In genomic region chr18:36067118-36067957, GRCh38 we compare ENCODE assay signal across 1 cellular context.
TF ChIP-seq lines count a peak whose summit lies in the region.

A gene with protein sequence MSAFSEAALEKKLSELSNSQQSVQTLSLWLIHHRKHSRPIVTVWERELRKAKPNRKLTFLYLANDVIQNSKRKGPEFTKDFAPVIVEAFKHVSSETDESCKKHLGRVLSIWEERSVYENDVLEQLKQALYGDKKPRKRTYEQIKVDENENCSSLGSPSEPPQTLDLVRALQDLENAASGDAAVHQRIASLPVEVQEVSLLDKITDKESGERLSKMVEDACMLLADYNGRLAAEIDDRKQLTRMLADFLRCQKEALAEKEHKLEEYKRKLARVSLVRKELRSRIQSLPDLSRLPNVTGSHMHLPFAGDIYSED (minus strand): TSS chr18:36067559. CDS start chr18:36067404, 155 bp downstream.

TF ChIP-seq in GM12878, 131 proteins besides CTCF, POLR2A, EP300 and RAD21 (continued from another document and continues in another):
- TF ChIP-seq, protein P1, sequence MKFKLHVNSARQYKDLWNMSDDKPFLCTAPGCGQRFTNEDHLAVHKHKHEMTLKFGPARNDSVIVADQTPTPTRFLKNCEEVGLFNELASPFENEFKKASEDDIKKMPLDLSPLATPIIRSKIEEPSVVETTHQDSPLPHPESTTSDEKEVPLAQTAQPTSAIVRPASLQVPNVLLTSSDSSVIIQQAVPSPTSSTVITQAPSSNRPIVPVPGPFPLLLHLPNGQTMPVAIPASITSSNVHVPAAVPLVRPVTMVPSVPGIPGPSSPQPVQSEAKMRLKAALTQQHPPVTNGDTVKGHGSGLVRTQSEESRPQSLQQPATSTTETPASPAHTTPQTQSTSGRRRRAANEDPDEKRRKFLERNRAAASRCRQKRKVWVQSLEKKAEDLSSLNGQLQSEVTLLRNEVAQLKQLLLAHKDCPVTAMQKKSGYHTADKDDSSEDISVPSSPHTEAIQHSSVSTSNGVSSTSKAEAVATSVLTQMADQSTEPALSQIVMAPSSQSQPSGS (IDR thresholded peaks at IDR 0.05; ENCODE audit: low read length), result no peak
- TF ChIP-seq YBX1 (IDR thresholded peaks at IDR 0.05) (no peak), POU2F2 (IDR thresholded peaks at IDR 0.05; ENCODE audit: borderline replicate concordance, low read depth, low read length) (peak; percentile 23; the same call in 1 of the 3 replicates), RBBP5 (conservative IDR thresholded peaks at IDR 0.05) (no peak), NR2C1 (IDR thresholded peaks at IDR 0.05) (no peak), ESRRA (IDR thresholded peaks at IDR 0.05; ENCODE audit: low read length) (no peak), CEBPZ (IDR thresholded peaks at IDR 0.05; ENCODE audit: low read depth, low read length) (no peak), ZBTB4 (CRISPR knock-in tag; IDR thresholded peaks at IDR 0.05) (no peak), IRF4 (IDR thresholded peaks at IDR 0.05; ENCODE audit: low read depth, low read length) (0 out of 2 replicates have a peak, but pooled peaks have one; percentile 38), PAX5 (IDR thresholded peaks at IDR 0.05; ENCODE audit: borderline replicate concordance, low read depth, low read length) (no peak; the same call in 1 of the 2 replicates), WRNIP1 (IDR thresholded peaks at IDR 0.05; ENCODE audit: borderline replicate concordance, low read depth, low read length) (no peak), MTA2 (IDR thresholded peaks at IDR 0.05; ENCODE audit: low read depth) (no peak; the same call in 1 of the 2 replicates), NFXL1 (IDR thresholded peaks at IDR 0.05; ENCODE audit: borderline replicate concordance) (no peak), SUPT20H (IDR thresholded peaks at IDR 0.05; ENCODE audit: borderline replicate concordance, control insufficient read depth, low read depth, low read length) (no peak), GATAD2B (conservative IDR thresholded peaks at IDR 0.05; ENCODE audit: low read depth) (peak; percentile 80), NRF1 (conservative IDR thresholded peaks at IDR 0.05; ENCODE audit: low read depth, low read length) (no peak), SKIL (IDR thresholded peaks at IDR 0.05; ENCODE audit: low read depth, poor library complexity, severe bottlenecking) (no peak), BRCA1 (IDR thresholded peaks at IDR 0.05; ENCODE audit: low read depth, low read length) (peak; percentile 53; the same call in 1 of the 2 replicates), ATF7 (IDR thresholded peaks at IDR 0.05; ENCODE audit: low read depth) (peak; percentile 96), ZSCAN29 (IDR thresholded peaks at IDR 0.05) (no peak), MEF2A (IDR thresholded peaks at IDR 0.05; ENCODE audit: insufficient read depth, low read depth, low read length) (no peak), BHLHE40 (IDR thresholded peaks at IDR 0.05; ENCODE audit: borderline replicate concordance in 1 of 2, low read depth in 2 of 2, low read length in 1 of 2) (peak in 1 of 2 experiments; percentile 72; a peak in 2 of 4 replicates), NFYA (IDR thresholded peaks at IDR 0.05; ENCODE audit: borderline replicate concordance, low read depth, low read length) (no peak), CREM (IDR thresholded peaks at IDR 0.05; ENCODE audit: low read depth) (peak; percentile 95), CBFB (IDR thresholded peaks at IDR 0.05; ENCODE audit: low read depth) (0 out of 2 replicates have a peak, but pooled peaks have one; percentile 19), MXI1 (IDR thresholded peaks at IDR 0.05; ENCODE audit: low read depth, low read length) (peak; percentile 86), CBX3 (IDR thresholded peaks at IDR 0.05; ENCODE audit: borderline replicate concordance, low read depth) (no peak), SMC3 (IDR thresholded peaks at IDR 0.05; ENCODE audit: borderline replicate concordance, low read length) (no peak)
- TF ChIP-seq, protein P2, sequence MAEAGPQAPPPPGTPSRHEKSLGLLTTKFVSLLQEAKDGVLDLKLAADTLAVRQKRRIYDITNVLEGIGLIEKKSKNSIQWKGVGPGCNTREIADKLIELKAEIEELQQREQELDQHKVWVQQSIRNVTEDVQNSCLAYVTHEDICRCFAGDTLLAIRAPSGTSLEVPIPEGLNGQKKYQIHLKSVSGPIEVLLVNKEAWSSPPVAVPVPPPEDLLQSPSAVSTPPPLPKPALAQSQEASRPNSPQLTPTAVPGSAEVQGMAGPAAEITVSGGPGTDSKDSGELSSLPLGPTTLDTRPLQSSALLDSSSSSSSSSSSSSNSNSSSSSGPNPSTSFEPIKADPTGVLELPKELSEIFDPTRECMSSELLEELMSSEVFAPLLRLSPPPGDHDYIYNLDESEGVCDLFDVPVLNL (IDR thresholded peaks at IDR 0.05; ENCODE audit: low read depth, low read length), result no peak
- TF ChIP-seq, protein P3, sequence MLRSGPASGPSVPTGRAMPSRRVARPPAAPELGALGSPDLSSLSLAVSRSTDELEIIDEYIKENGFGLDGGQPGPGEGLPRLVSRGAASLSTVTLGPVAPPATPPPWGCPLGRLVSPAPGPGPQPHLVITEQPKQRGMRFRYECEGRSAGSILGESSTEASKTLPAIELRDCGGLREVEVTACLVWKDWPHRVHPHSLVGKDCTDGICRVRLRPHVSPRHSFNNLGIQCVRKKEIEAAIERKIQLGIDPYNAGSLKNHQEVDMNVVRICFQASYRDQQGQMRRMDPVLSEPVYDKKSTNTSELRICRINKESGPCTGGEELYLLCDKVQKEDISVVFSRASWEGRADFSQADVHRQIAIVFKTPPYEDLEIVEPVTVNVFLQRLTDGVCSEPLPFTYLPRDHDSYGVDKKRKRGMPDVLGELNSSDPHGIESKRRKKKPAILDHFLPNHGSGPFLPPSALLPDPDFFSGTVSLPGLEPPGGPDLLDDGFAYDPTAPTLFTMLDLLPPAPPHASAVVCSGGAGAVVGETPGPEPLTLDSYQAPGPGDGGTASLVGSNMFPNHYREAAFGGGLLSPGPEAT (IDR thresholded peaks at IDR 0.05; ENCODE audit: low read depth), result 0 out of 2 replicates have a peak, but pooled peaks have one; percentile 32
- TF ChIP-seq, protein P4, sequence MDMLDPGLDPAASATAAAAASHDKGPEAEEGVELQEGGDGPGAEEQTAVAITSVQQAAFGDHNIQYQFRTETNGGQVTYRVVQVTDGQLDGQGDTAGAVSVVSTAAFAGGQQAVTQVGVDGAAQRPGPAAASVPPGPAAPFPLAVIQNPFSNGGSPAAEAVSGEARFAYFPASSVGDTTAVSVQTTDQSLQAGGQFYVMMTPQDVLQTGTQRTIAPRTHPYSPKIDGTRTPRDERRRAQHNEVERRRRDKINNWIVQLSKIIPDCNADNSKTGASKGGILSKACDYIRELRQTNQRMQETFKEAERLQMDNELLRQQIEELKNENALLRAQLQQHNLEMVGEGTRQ (IDR thresholded peaks at IDR 0.05; ENCODE audit: borderline replicate concordance, low read depth, low read length), result no peak
- TF ChIP-seq, protein P5, sequence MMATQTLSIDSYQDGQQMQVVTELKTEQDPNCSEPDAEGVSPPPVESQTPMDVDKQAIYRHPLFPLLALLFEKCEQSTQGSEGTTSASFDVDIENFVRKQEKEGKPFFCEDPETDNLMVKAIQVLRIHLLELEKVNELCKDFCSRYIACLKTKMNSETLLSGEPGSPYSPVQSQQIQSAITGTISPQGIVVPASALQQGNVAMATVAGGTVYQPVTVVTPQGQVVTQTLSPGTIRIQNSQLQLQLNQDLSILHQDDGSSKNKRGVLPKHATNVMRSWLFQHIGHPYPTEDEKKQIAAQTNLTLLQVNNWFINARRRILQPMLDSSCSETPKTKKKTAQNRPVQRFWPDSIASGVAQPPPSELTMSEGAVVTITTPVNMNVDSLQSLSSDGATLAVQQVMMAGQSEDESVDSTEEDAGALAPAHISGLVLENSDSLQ (IDR thresholded peaks at IDR 0.05), result no peak; the same call in 1 of the 2 replicates
- TF ChIP-seq, protein P6, sequence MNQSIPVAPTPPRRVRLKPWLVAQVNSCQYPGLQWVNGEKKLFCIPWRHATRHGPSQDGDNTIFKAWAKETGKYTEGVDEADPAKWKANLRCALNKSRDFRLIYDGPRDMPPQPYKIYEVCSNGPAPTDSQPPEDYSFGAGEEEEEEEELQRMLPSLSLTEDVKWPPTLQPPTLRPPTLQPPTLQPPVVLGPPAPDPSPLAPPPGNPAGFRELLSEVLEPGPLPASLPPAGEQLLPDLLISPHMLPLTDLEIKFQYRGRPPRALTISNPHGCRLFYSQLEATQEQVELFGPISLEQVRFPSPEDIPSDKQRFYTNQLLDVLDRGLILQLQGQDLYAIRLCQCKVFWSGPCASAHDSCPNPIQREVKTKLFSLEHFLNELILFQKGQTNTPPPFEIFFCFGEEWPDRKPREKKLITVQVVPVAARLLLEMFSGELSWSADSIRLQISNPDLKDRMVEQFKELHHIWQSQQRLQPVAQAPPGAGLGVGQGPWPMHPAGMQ (IDR thresholded peaks at IDR 0.05; ENCODE audit: borderline replicate concordance), result no peak
- TF ChIP-seq, protein P7, sequence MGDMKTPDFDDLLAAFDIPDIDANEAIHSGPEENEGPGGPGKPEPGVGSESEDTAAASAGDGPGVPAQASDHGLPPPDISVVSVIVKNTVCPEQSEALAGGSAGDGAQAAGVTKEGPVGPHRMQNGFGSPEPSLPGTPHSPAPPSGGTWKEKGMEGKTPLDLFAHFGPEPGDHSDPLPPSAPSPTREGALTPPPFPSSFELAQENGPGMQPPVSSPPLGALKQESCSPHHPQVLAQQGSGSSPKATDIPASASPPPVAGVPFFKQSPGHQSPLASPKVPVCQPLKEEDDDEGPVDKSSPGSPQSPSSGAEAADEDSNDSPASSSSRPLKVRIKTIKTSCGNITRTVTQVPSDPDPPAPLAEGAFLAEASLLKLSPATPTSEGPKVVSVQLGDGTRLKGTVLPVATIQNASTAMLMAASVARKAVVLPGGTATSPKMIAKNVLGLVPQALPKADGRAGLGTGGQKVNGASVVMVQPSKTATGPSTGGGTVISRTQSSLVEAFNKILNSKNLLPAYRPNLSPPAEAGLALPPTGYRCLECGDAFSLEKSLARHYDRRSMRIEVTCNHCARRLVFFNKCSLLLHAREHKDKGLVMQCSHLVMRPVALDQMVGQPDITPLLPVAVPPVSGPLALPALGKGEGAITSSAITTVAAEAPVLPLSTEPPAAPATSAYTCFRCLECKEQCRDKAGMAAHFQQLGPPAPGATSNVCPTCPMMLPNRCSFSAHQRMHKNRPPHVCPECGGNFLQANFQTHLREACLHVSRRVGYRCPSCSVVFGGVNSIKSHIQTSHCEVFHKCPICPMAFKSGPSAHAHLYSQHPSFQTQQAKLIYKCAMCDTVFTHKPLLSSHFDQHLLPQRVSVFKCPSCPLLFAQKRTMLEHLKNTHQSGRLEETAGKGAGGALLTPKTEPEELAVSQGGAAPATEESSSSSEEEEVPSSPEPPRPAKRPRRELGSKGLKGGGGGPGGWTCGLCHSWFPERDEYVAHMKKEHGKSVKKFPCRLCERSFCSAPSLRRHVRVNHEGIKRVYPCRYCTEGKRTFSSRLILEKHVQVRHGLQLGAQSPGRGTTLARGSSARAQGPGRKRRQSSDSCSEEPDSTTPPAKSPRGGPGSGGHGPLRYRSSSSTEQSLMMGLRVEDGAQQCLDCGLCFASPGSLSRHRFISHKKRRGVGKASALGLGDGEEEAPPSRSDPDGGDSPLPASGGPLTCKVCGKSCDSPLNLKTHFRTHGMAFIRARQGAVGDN (IDR thresholded peaks at IDR 0.05), result 0 out of 2 replicates have a peak, but pooled peaks have one; percentile 48
